Comparison of ENCODE assay signal across 14 cellular contexts in genomic region chr6:37501632-37502466, GRCh38. TPM values are rescaled to one million over a fixed set of nuclear protein-coding genes. Genes with fewer than 3 reads are reported as not detected.
DNase-seq lines count a peak whose midpoint lies in the region; ATAC-seq and TF ChIP-seq lines count a peak whose summit lies in the region.
"Had no signal": no experiment of that assay in that cellular context is flagged by ENCODE, and none has a peak within 500 bp of the region (broad histone marks: within the 10 kb centered on the region; RNA-seq: fewer than 3 reads in every experiment).

No MANE protein-coding gene starts in this region.

- no peaks in the 10 kb centered on the region for H4K20me1 ChIP-seq in OCI-LY1 (ENCODE audit: insufficient read depth, low read length)

- TF ChIP-seq CTCF in OCI-LY1 (IDR thresholded peaks at IDR 0.05; ENCODE audit: low read length): no peak

- H3K4me3 ChIP-seq in OCI-LY1 (ENCODE audit: low read depth, low read length, poor library complexity, severe bottlenecking): no peak overlapping the region
- H3K4me3 ChIP-seq: colonic mucosa, HAP-1 had no signal

- H3K27me3 ChIP-seq in OCI-LY1 (ENCODE audit: insufficient read depth, low read length): no peaks in the 10 kb centered on the region
- H3K27me3 ChIP-seq: colonic mucosa had no signal

- H3K4me1 Mint-ChIP-seq in activated naive CD4-positive, alpha-beta T cell treated with anti-CD3 and anti-CD28 coated beads, Interleukin-2, amount 50 U/mL, for 24 hours: peaks cover 91% of the 10 kb centered on the region
- peaks cover 55 to 63% of the 10 kb centered on the region in 2 donors for H3K4me1 Mint-ChIP-seq in natural killer cell treated with Interleukin-12 subunit alpha and Interleukin-12 subunit beta and Interleukin-15 and Interleukin-18, amount 100 ng/mL, for 72 hours (ENCODE audit: low read depth in 2 of 2)

- H3K9ac ChIP-seq in OCI-LY1 (ENCODE audit: low read length): no peak overlapping the region; the same call in 1 of the 2 replicates

- 0 out of 2 replicates have a peak, but pooled peaks cover 2% of the 10 kb centered on the region for H3K36me3 ChIP-seq in OCI-LY1 (ENCODE audit: insufficient read depth, low read length)
- H3K36me3 ChIP-seq: colonic mucosa, HAP-1 had no signal

- peak overlapping the region; percentile 55; the same call in 1 of the 2 replicates for H2AFZ ChIP-seq in OCI-LY1 (ENCODE audit: low read length)

- 0 out of 2 replicates have a peak, but pooled peaks cover 5% of the 10 kb centered on the region for H3K79me2 ChIP-seq in OCI-LY1 (ENCODE audit: insufficient read depth, low read length)

- no peaks in the 10 kb centered on the region for H3K9me3 Mint-ChIP-seq in activated naive CD4-positive, alpha-beta T cell treated with anti-CD3 and anti-CD28 coated beads, Interleukin-2, amount 50 U/mL, for 24 hours
- no peaks in the 10 kb centered on the region for H3K9me3 Mint-ChIP-seq in natural killer cell treated with Interleukin-12 subunit alpha and Interleukin-12 subunit beta and Interleukin-15 and Interleukin-18, amount 100 ng/mL, for 72 hours

- peaks cover 54% of the 10 kb centered on the region for H3K4me1 ChIP-seq in OCI-LY1 (ENCODE audit: insufficient read depth, low read length, severe bottlenecking)
- H3K4me1 ChIP-seq: foreskin keratinocyte had no signal

- DNase-seq in DMS153 treated with DMSO at 0.1 percent for 48 hours (lab: John Stamatoyannopoulos, UW; ENCODE audit: unreplicated experiment): peak; percentile 23
- DNase-seq in DMS153 (lab: John Stamatoyannopoulos, UW): no peak
- no peak for DNase-seq in natural killer cell treated with Interleukin-12 subunit alpha and Interleukin-12 subunit beta and Interleukin-15 and Interleukin-18, amount 100 ng/mL, for 72 hours (ENCODE audit: low spot score)
- DNase-seq: colonic mucosa, DMS 273 treated with DMSO at 0.1 percent for 48 hours, foreskin keratinocyte, NCI-H187 had no signal

- H3K9me3 ChIP-seq in OCI-LY1 (ENCODE audit: low read length): no peaks in the 10 kb centered on the region
- H3K9me3 ChIP-seq: colonic mucosa, HAP-1 had no signal

- no peaks in the 10 kb centered on the region for H3F3A ChIP-seq in OCI-LY1 (ENCODE audit: insufficient read depth, low read length)

- H3K4me2 ChIP-seq in OCI-LY1 (ENCODE audit: low read length): no peak overlapping the region

- H3K27ac ChIP-seq in OCI-LY1 (ENCODE audit: low read depth, low read length, poor library complexity, severe bottlenecking): peak overlapping the region; percentile 35
- H3K27ac ChIP-seq: 22Rv1, colonic mucosa, foreskin keratinocyte had no signal

- H3K9me2 ChIP-seq in OCI-LY1 (ENCODE audit: low read depth, low read length): no peaks in the 10 kb centered on the region

- H3K27me3 Mint-ChIP-seq in activated naive CD4-positive, alpha-beta T cell treated with anti-CD3 and anti-CD28 coated beads, Interleukin-2, amount 50 U/mL, for 24 hours: no peaks in the 10 kb centered on the region
- no peaks in the 10 kb centered on the region for H3K27me3 Mint-ChIP-seq in natural killer cell treated with Interleukin-12 subunit alpha and Interleukin-12 subunit beta and Interleukin-15 and Interleukin-18, amount 100 ng/mL, for 72 hours

- H3K4me3 Mint-ChIP-seq in activated naive CD4-positive, alpha-beta T cell treated with anti-CD3 and anti-CD28 coated beads, Interleukin-2, amount 50 U/mL, for 24 hours: peak overlapping the region; percentile 62
- H3K4me3 Mint-ChIP-seq in natural killer cell treated with Interleukin-12 subunit alpha and Interleukin-12 subunit beta and Interleukin-15 and Interleukin-18, amount 100 ng/mL, for 72 hours: peak overlapping the region; percentile 72

- peak overlapping the region; percentile 94 for H3K27ac Mint-ChIP-seq in activated naive CD4-positive, alpha-beta T cell treated with anti-CD3 and anti-CD28 coated beads, Interleukin-2, amount 50 U/mL, for 24 hours
- H3K27ac Mint-ChIP-seq in natural killer cell treated with Interleukin-12 subunit alpha and Interleukin-12 subunit beta and Interleukin-15 and Interleukin-18, amount 100 ng/mL, for 72 hours: peak overlapping the region; percentile 87 to 91

- H3K36me3 Mint-ChIP-seq in activated naive CD4-positive, alpha-beta T cell treated with anti-CD3 and anti-CD28 coated beads, Interleukin-2, amount 50 U/mL, for 24 hours: no peaks in the 10 kb centered on the region
- H3K36me3 Mint-ChIP-seq in natural killer cell treated with Interleukin-12 subunit alpha and Interleukin-12 subunit beta and Interleukin-15 and Interleukin-18, amount 100 ng/mL, for 72 hours: no peaks in the 10 kb centered on the region

- ATAC-seq in natural killer cell treated with Interleukin-12 subunit alpha and Interleukin-12 subunit beta and Interleukin-15 and Interleukin-18, amount 100 ng/mL, for 72 hours: no peak
- no peak for ATAC-seq in HG03135 (IDR thresholded peaks at IDR 0.05; ENCODE audit: unreplicated experiment)
- ATAC-seq in HG03025 (IDR thresholded peaks at IDR 0.05; ENCODE audit: low FRiP score, unreplicated experiment): no peak
- no peak for ATAC-seq in HG02798 (IDR thresholded peaks at IDR 0.05; ENCODE audit: poor library complexity, unreplicated experiment)
- ATAC-seq: foreskin keratinocyte had no signal

RNA-seq across cellular contexts. Expression of gene CCDC167, which starts 2.2 kb away (rescaled TPM):
- total RNA-seq in natural killer cell treated with Interleukin-12 subunit alpha and Interleukin-12 subunit beta and Interleukin-15 and Interleukin-18, amount 100 ng/mL, for 72 hours: 10 to 100 TPM; 46.0 to 54.8 TPM
